10 cellular contexts compared by ENCODE assay signal in genomic region chr4:1981251-1982055, GRCh38. TPM values are rescaled to one million over a fixed set of nuclear protein-coding genes. Genes with fewer than 3 reads are reported as not detected.
DNase-seq lines count a peak whose midpoint lies in the region; ATAC-seq and TF ChIP-seq lines count a peak whose summit lies in the region.
"Had no signal": no experiment of that assay in that cellular context is flagged by ENCODE, and none has a peak within 500 bp of the region (broad histone marks: within the 10 kb centered on the region; RNA-seq: fewer than 3 reads in every experiment).

No MANE protein-coding gene starts in this region.

- H3K4me1 ChIP-seq in right cardiac atrium (ENCODE audit: control insufficient read depth, insufficient read depth, low read length) (no peaks in the 10 kb centered on the region), heart right ventricle (peaks cover 0 to 16% (median 8%) of the 10 kb centered on the region in 9 donors), esophagus squamous epithelium (peaks cover 3 to 26% (median 3%) of the 10 kb centered on the region in 3 donors), upper lobe of left lung (no peaks in the 10 kb centered on the region), hepatocyte (ENCODE audit: insufficient read depth) (no peaks in the 10 kb centered on the region), esophagus muscularis mucosa (peaks cover 0 to 9% (median 0%) of the 10 kb centered on the region in 4 donors)
- H3K4me1 ChIP-seq: SJSA1 had no signal

- H3K4me2 ChIP-seq in hepatocyte: no peak overlapping the region

- H3K4me3 ChIP-seq in right cardiac atrium (ENCODE audit: low read length): no peak overlapping the region
- no peak overlapping the region for H3K4me3 ChIP-seq in heart right ventricle
- no peak overlapping the region for H3K4me3 ChIP-seq in esophagus squamous epithelium
- no peak overlapping the region for H3K4me3 ChIP-seq in upper lobe of left lung
- no peak overlapping the region for H3K4me3 ChIP-seq in hepatocyte
- no peak overlapping the region for H3K4me3 ChIP-seq in esophagus muscularis mucosa
- H3K4me3 ChIP-seq: SJSA1 had no signal

- H4K20me1 ChIP-seq in hepatocyte (ENCODE audit: insufficient read depth, poor library complexity, severe bottlenecking): no peaks in the 10 kb centered on the region

- TF ChIP-seq POLR2A in esophagus squamous epithelium (IDR thresholded peaks at IDR 0.05): no peak
- no peak for TF ChIP-seq POLR2A in upper lobe of left lung (IDR thresholded peaks at IDR 0.05)
- no peak for TF ChIP-seq POLR2A in esophagus muscularis mucosa (IDR thresholded peaks at IDR 0.05; ENCODE audit: low read depth)

- H3K27ac ChIP-seq in right cardiac atrium (ENCODE audit: low read length): no peak overlapping the region
- no peak overlapping the region for H3K27ac ChIP-seq in heart right ventricle
- peak overlapping the region in 3 of 4 donors; percentile 71 to 85 (median 72) for H3K27ac ChIP-seq in esophagus squamous epithelium
- no peak overlapping the region for H3K27ac ChIP-seq in upper lobe of left lung
- H3K27ac ChIP-seq in hepatocyte: no peak overlapping the region
- H3K27ac ChIP-seq in esophagus muscularis mucosa (replicated peaks in 1 of 4): no peak overlapping the region
- H3K27ac ChIP-seq: SJSA1 had no signal

- no peak for TF ChIP-seq CTCF in heart right ventricle (IDR thresholded peaks at IDR 0.05)
- no peak for TF ChIP-seq CTCF in esophagus squamous epithelium (IDR thresholded peaks at IDR 0.05)
- TF ChIP-seq CTCF in upper lobe of left lung (IDR thresholded peaks at IDR 0.05): no peak
- TF ChIP-seq CTCF in hepatocyte (IDR thresholded peaks at IDR 0.05; ENCODE audit: poor library complexity): no peak
- TF ChIP-seq CTCF in esophagus muscularis mucosa (IDR thresholded peaks at IDR 0.05): no peak

- H3K9me3 ChIP-seq in right cardiac atrium (ENCODE audit: control insufficient read depth, low read length): no peaks in the 10 kb centered on the region
- no peaks in the 10 kb centered on the region for H3K9me3 ChIP-seq in heart right ventricle
- no peaks in the 10 kb centered on the region for H3K9me3 ChIP-seq in esophagus squamous epithelium
- H3K9me3 ChIP-seq in upper lobe of left lung: no peaks in the 10 kb centered on the region
- no peaks in the 10 kb centered on the region for H3K9me3 ChIP-seq in hepatocyte (ENCODE audit: low read depth)
- H3K9me3 ChIP-seq in esophagus muscularis mucosa: no peaks in the 10 kb centered on the region
- H3K9me3 ChIP-seq: SJSA1 had no signal

- no peak overlapping the region for H2AFZ ChIP-seq in hepatocyte

- ATAC-seq in right cardiac atrium (peak in 1 of 2 donors; percentile 29), heart right ventricle (no peak), upper lobe of left lung (ENCODE audit: low FRiP score in 2 of 2) (no peak)

- intact Hi-C loops in right cardiac atrium (cut with DNase I) (no loop called here), heart right ventricle (cut with DNase I) (no loop called here), esophagus squamous epithelium (cut with DNase I) (no loop called here), esophagus muscularis mucosa (cut with DNase I) (no loop called here)

- DNase-seq in right cardiac atrium (peak in 2 of 3 donors; percentile 62 to 75), heart right ventricle (no peak), RKO (ENCODE audit: low spot score) (peak; percentile 52), esophagus squamous epithelium (lab: John Stamatoyannopoulos, UW) (no peak), upper lobe of left lung (peak; percentile 22 to 70), midbrain (lab: John Stamatoyannopoulos, UW) (no peak), hepatocyte (ENCODE audit: low spot score) (no peak), esophagus muscularis mucosa (ENCODE audit: extremely low spot score) (no peak)
- DNase-seq: stimulated activated CD4-positive, alpha-beta T cell treated with anti-CD3 and anti-CD28 coated beads, Interleukin-4, amount 100 ng/mL, for 24 hours had no signal

- no peaks in the 10 kb centered on the region for H3K9me2 ChIP-seq in hepatocyte (replicated peaks; ENCODE audit: insufficient read depth)

- H3K27me3 ChIP-seq in right cardiac atrium (ENCODE audit: control insufficient read depth, insufficient read depth) (no peaks in the 10 kb centered on the region), heart right ventricle (no peaks in the 10 kb centered on the region), esophagus squamous epithelium (no peaks in the 10 kb centered on the region), upper lobe of left lung (no peaks in the 10 kb centered on the region), hepatocyte (no peaks in the 10 kb centered on the region), esophagus muscularis mucosa (no peaks in the 10 kb centered on the region)
- H3K27me3 ChIP-seq: SJSA1 had no signal

- WGBS in right cardiac atrium: 80% methylated on average over 22 of the region's 22 CpGs
- WGBS in heart right ventricle, 2 donors: 84 to 86% methylated on average over 22 of the region's 22 CpGs
- 77 to 78% methylated on average over 19 of the region's 22 CpGs for WGBS in esophagus squamous epithelium, 2 donors
- 84 to 86% methylated on average over 22 of the region's 22 CpGs for WGBS in upper lobe of left lung, 2 donors
- 90% methylated on average over 22 of the region's 22 CpGs for WGBS in hepatocyte (ENCODE audit: low lambda C conversion rate, missing lambda C conversion rate)
- 83% methylated on average over 20 of the region's 22 CpGs for whole genome bisulfite sequencing in esophagus muscularis mucosa

- H3K79me2 ChIP-seq in hepatocyte: no peaks in the 10 kb centered on the region

- TF ChIP-seq EP300 in upper lobe of left lung (IDR thresholded peaks at IDR 0.05): no peak
- no peak for TF ChIP-seq EP300 in esophagus muscularis mucosa (IDR thresholded peaks at IDR 0.05)

- peaks cover 6 to 100% (median 63%) of the 10 kb centered on the region in 9 donors for H3K36me3 ChIP-seq in heart right ventricle
- peaks cover 39 to 100% (median 45%) of the 10 kb centered on the region in 3 donors for H3K36me3 ChIP-seq in esophagus squamous epithelium
- peaks cover 29 to 100% (median 84%) of the 10 kb centered on the region in 4 donors for H3K36me3 ChIP-seq in upper lobe of left lung
- no peaks in the 10 kb centered on the region for H3K36me3 ChIP-seq in hepatocyte (replicated peaks; ENCODE audit: insufficient read depth, low read depth)
- peaks cover 67 to 100% (median 99%) of the 10 kb centered on the region in 4 donors for H3K36me3 ChIP-seq in esophagus muscularis mucosa

RNA-seq across cellular contexts. Expression of gene NELFA, which starts 27.3 kb away (rescaled TPM):
- total RNA-seq in right cardiac atrium: 10 to 100 TPM; 11.9 to 14.9 (median 13.6) TPM
- 11.2 TPM for polyA plus RNA-seq in right cardiac atrium
- total RNA-seq in heart right ventricle: 10 to 100 TPM in 7 of 10 donors, 1 to 10 TPM in 3; 8.8 to 14.1 (median 10.6) TPM
- polyA plus RNA-seq in heart right ventricle: 10 to 100 TPM; 11.5 to 19.7 TPM
- total RNA-seq in esophagus squamous epithelium: 10 to 100 TPM; 23.1 to 36.8 (median 25.0) TPM
- 10 to 100 TPM; 16.7 to 43.0 (median 27.3) TPM for total RNA-seq in upper lobe of left lung
- 10.8 and 21.4 TPM in 2 replicates for total RNA-seq in hepatocyte
- 35.9 and 46.2 TPM in 2 replicates for polyA plus RNA-seq in hepatocyte
- 10 to 100 TPM; 15.4 to 23.7 (median 18.7) TPM for total RNA-seq in esophagus muscularis mucosa

Comparison
In these comparisons a context has a peak if more than half of its experiments do, and no peak if none do; other contexts are left out.
1. DNase-seq: peak in right cardiac atrium (2 of 3), RKO (single experiment) and upper lobe of left lung (2 of 2); none in heart right ventricle (0 of 2), esophagus squamous epithelium (single experiment), midbrain (single experiment), hepatocyte (single experiment) and esophagus muscularis mucosa (single experiment).
2. H3K27ac ChIP-seq: peak in esophagus squamous epithelium (3 of 4); none in right cardiac atrium (single experiment), heart right ventricle (0 of 10), upper lobe of left lung (0 of 4), hepatocyte (single experiment) and esophagus muscularis mucosa (0 of 4).